Comparison of ENCODE assay signal across 8 cellular contexts in the genomic region with DNA sequence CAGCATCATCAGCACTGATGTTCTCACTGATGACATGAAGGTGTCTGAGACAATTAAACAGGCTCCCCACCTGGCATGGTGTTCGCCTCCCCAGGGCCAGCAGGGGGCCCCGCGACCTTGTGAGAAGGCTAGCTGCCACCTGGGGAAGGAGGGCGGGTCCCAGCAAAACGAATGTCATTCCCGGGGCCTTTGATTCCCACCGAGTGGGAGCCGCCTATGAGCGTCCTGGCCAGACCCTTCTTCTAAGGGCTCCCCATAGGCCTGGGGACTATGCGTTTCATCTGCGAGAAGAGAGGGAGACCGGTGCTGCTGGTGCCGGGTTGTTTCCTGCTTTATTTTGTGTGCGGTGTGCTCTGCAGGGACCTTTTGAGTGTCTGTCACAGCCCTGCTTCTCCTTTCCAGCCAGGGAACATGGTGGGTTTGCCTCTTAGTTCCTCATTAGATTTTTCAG. TPM values are rescaled to one million over a fixed set of nuclear protein-coding genes. Genes with fewer than 3 reads are reported as not detected.
DNase-seq lines count a peak whose midpoint lies in the region; ATAC-seq and TF ChIP-seq lines count a peak whose summit lies in the region.

No MANE protein-coding gene starts in this region.

- H3K27ac Mint-ChIP-seq in T-helper 1 cell treated with Interleukin-12 subunit alpha and Interleukin-12 subunit beta and Interleukin-4 antibody, amounts not matched to agents 30 μg/mL and 1 μg/mL, for 36 hours = no peak overlapping the region

- no peaks in the 10 kb centered on the region for H4K20me1 ChIP-seq in GM23248 (ENCODE audit: insufficient read depth)

- H3K27ac ChIP-seq in GM23248 = no peak overlapping the region
- no peak overlapping the region for H3K27ac ChIP-seq in body of pancreas

- no peaks in the 10 kb centered on the region for H3K79me2 ChIP-seq in GM23248 (ENCODE audit: insufficient read depth)

- DNase-seq in GM03348 (ENCODE audit: low spot score) (peak; percentile 53), GM23248 (peak; percentile 51), LNCaP clone FGC (ENCODE audit: low read depth) (peak; percentile 2), body of pancreas (peak; percentile 43 to 65 (median 48)), left kidney (ENCODE audit: low read depth, low spot score) (peak; percentile 84), KG1 (lab: John Stamatoyannopoulos, UW) (no peak)
- peak; percentile 4 for DNase-seq in stimulated activated CD8-positive, alpha-beta memory T cell treated with anti-CD3 and anti-CD28 coated beads, Interleukin-12 subunit alpha, Interleukin-12 subunit beta, amount 100 ng/mL, for 4 hours (ENCODE audit: low read depth)

- no peaks in the 10 kb centered on the region for H3K36me3 Mint-ChIP-seq in T-helper 1 cell treated with Interleukin-12 subunit alpha and Interleukin-12 subunit beta and Interleukin-4 antibody, amounts not matched to agents 30 μg/mL and 1 μg/mL, for 36 hours (ENCODE audit: low read depth)

- H3K4me2 ChIP-seq in GM23248 (ENCODE audit: unreplicated experiment) = no peak overlapping the region

- intact Hi-C loops in body of pancreas (cut with DNase I) = no loop called here

- H2AFZ ChIP-seq in GM23248 = no peak overlapping the region

- H3K36me3 ChIP-seq in GM23248 (ENCODE audit: low read depth) (no peaks in the 10 kb centered on the region), body of pancreas (replicated peaks in 1 of 2; ENCODE audit: insufficient read depth in 1 of 2, low read depth in 2 of 2) (no peaks in the 10 kb centered on the region)

- peaks cover 42% of the 10 kb centered on the region for H3K27me3 ChIP-seq in GM23248 (replicated peaks; ENCODE audit: insufficient read depth)
- no peaks in the 10 kb centered on the region for H3K27me3 ChIP-seq in body of pancreas

- H3K9me3 Mint-ChIP-seq in T-helper 1 cell treated with Interleukin-12 subunit alpha and Interleukin-12 subunit beta and Interleukin-4 antibody, amounts not matched to agents 30 μg/mL and 1 μg/mL, for 36 hours = no peaks in the 10 kb centered on the region

- in situ Hi-C loops in GM23248 (cut with MboI) = no loop called here

- peaks cover 27% of the 10 kb centered on the region for H3K27me3 Mint-ChIP-seq in T-helper 1 cell treated with Interleukin-12 subunit alpha and Interleukin-12 subunit beta and Interleukin-4 antibody, amounts not matched to agents 30 μg/mL and 1 μg/mL, for 36 hours (ENCODE audit: low read depth)

- H3K4me1 ChIP-seq in GM23248 (ENCODE audit: insufficient read depth) (no peaks in the 10 kb centered on the region), body of pancreas (peaks cover 3% of the 10 kb centered on the region)

- no peaks in the 10 kb centered on the region for H3K9me3 ChIP-seq in GM23248 (ENCODE audit: low read depth)
- H3K9me3 ChIP-seq in body of pancreas = no peaks in the 10 kb centered on the region

- H3F3A ChIP-seq in GM23248 (ENCODE audit: insufficient read depth) = no peaks in the 10 kb centered on the region

- TF ChIP-seq POLR2A in body of pancreas (IDR thresholded peaks at IDR 0.05) = no peak

- peak; percentile 53 for ATAC-seq in body of pancreas

- H3K4me3 Mint-ChIP-seq in T-helper 1 cell treated with Interleukin-12 subunit alpha and Interleukin-12 subunit beta and Interleukin-4 antibody, amounts not matched to agents 30 μg/mL and 1 μg/mL, for 36 hours = peak overlapping the region; percentile 47

- H3K9ac ChIP-seq in GM23248 = no peak overlapping the region

- WGBS in GM23248 (ENCODE audit: low coverage in 1 of 2, low lambda C conversion rate in 2 of 2, missing lambda C conversion rate in 2 of 2), 2 experiments = 21 to 27% methylated on average over 14 of the region's 14 CpGs
- 13% methylated on average over 14 of the region's 14 CpGs for WGBS in body of pancreas, 2 donors

- H3K9me2 ChIP-seq in GM23248 (ENCODE audit: insufficient read depth) = no peaks in the 10 kb centered on the region

- H3K4me1 Mint-ChIP-seq in T-helper 1 cell treated with Interleukin-12 subunit alpha and Interleukin-12 subunit beta and Interleukin-4 antibody, amounts not matched to agents 30 μg/mL and 1 μg/mL, for 36 hours (ENCODE audit: low read depth) = peaks cover 6% of the 10 kb centered on the region

- H3K4me3 ChIP-seq in GM23248 (no peak overlapping the region), LNCaP clone FGC (ENCODE audit: low read depth, low read length) (no peak overlapping the region), body of pancreas (no peak overlapping the region)

- peak; percentile 85 for TF ChIP-seq CTCF in LNCaP clone FGC (IDR thresholded peaks at IDR 0.05; ENCODE audit: control insufficient read depth, extremely low read depth, insufficient read depth)
- peak; percentile 13 to 72 (median 57) for TF ChIP-seq CTCF in body of pancreas (IDR thresholded peaks at IDR 0.05)

RNA-seq across cellular contexts. Expression of a gene that starts 20.5 kb away (rescaled TPM):
- not detected in 2 replicates for total RNA-seq in GM23248 (2014; rRNA removed; shearing (Covaris generic))
- polyA plus RNA-seq in GM23248 (2016; fragmentation: Nextera tagmentation; extraction: Ambion mirVana) = not detected in 2 replicates
- total RNA-seq in body of pancreas = not detected

RNA-seq across cellular contexts. Expression of a gene that starts 46.8 kb away (rescaled TPM):
- not detected in 2 replicates for total RNA-seq in GM23248 (2014; rRNA removed; shearing (Covaris generic))
- not detected in 2 replicates for polyA plus RNA-seq in GM23248 (2016; fragmentation: Nextera tagmentation; extraction: Ambion mirVana)
- not detected for total RNA-seq in body of pancreas
